Comparison of ENCODE assay signal across 18 cellular contexts in genomic region chr3:117303446-117303845, GRCh38.
DNase-seq lines count a peak whose midpoint lies in the region; TF ChIP-seq lines count a peak whose summit lies in the region.
"Had no signal": no experiment of that assay in that cellular context is flagged by ENCODE, and none has a peak within 500 bp of the region (broad histone marks: within the 10 kb centered on the region; RNA-seq: fewer than 3 reads in every experiment).

No MANE protein-coding gene starts in this region.

- TF ChIP-seq CTCF in VCaP (conservative IDR thresholded peaks at IDR 0.05) (no peak), esophagus muscularis mucosa (IDR thresholded peaks at IDR 0.05) (no peak)

- H3K4me1 ChIP-seq in GM23248 (ENCODE audit: insufficient read depth) (no peaks in the 10 kb centered on the region), esophagus muscularis mucosa (no peaks in the 10 kb centered on the region)
- H3K4me1 ChIP-seq: SJCRH30 had no signal

- no peak for TF ChIP-seq EP300 in esophagus muscularis mucosa (IDR thresholded peaks at IDR 0.05)

- in situ Hi-C loops in GM23248 (cut with MboI) = no loop called here

- H3F3A ChIP-seq in GM23248 (ENCODE audit: insufficient read depth) = no peaks in the 10 kb centered on the region

- WGBS in GM23248 (ENCODE audit: low coverage in 1 of 2, low lambda C conversion rate in 2 of 2, missing lambda C conversion rate in 2 of 2), 2 experiments = 54 to 57% methylated on average over 1 of the region's 1 CpG
- 64% methylated on average over 1 of the region's 1 CpG for WGBS in esophagus muscularis mucosa

- H3K36me3 ChIP-seq in GM23248 (ENCODE audit: low read depth) = no peaks in the 10 kb centered on the region
- H3K36me3 ChIP-seq in esophagus muscularis mucosa = no peaks in the 10 kb centered on the region
- H3K36me3 ChIP-seq: BLaER1, SJCRH30 had no signal

- no peaks in the 10 kb centered on the region for H3K9me2 ChIP-seq in GM23248 (ENCODE audit: insufficient read depth)

- H3K4me2 ChIP-seq in GM23248 (ENCODE audit: unreplicated experiment) = no peak overlapping the region
- H3K4me2 ChIP-seq: BLaER1, KMS-11 had no signal

- intact Hi-C loops in esophagus muscularis mucosa (cut with DNase I) = no loop called here

- DNase-seq in GM23248 = peak; percentile 15
- peak; percentile 26 for DNase-seq in fibroblast of peridontal ligament (ENCODE audit: extremely low read depth)
- DNase-seq in stromal cell of bone marrow (ENCODE audit: low read depth) = peak; percentile 31
- no peak for DNase-seq in Ammon's horn (ENCODE audit: low spot score)
- no peak for DNase-seq in DMS53 (lab: John Stamatoyannopoulos, UW)
- DNase-seq in esophagus muscularis mucosa (ENCODE audit: extremely low spot score) = no peak
- DNase-seq: CD4-positive, CD25-positive, alpha-beta regulatory T cell; NCI-H1048; NCI-H1417 treated with DMSO at 0.1 percent for 48 hours; NCI-H1694 treated with DMSO at 0.1 percent for 48 hours; NCI-H2171 treated with DMSO at 0.1 percent for 48 hours; NCI-H446; NCI-H524 treated with DMSO at 0.1 percent for 48 hours; NCI-H774; SJCRH30 had no signal

- H3K4me3 ChIP-seq in GM23248 = no peak overlapping the region
- no peak overlapping the region for H3K4me3 ChIP-seq in esophagus muscularis mucosa
- H3K4me3 ChIP-seq: BLaER1, SJCRH30 had no signal

- no peaks in the 10 kb centered on the region for H4K20me1 ChIP-seq in GM23248 (ENCODE audit: insufficient read depth)
- H4K20me1 ChIP-seq: BLaER1 had no signal

- no peak overlapping the region for H2AFZ ChIP-seq in GM23248

- H3K27me3 ChIP-seq in GM23248 (replicated peaks; ENCODE audit: insufficient read depth) = no peaks in the 10 kb centered on the region
- H3K27me3 ChIP-seq in esophagus muscularis mucosa = no peaks in the 10 kb centered on the region
- H3K27me3 ChIP-seq: BLaER1, SJCRH30 had no signal

- H3K27ac ChIP-seq in GM23248 (no peak overlapping the region), VCaP (peak overlapping the region; percentile 86), esophagus muscularis mucosa (replicated peaks in 1 of 4) (no peak overlapping the region)
- H3K27ac ChIP-seq: BLaER1, KMS-11, SJCRH30 had no signal

- no peaks in the 10 kb centered on the region for H3K79me2 ChIP-seq in GM23248 (ENCODE audit: insufficient read depth)

- no peak for TF ChIP-seq POLR2A in esophagus muscularis mucosa (IDR thresholded peaks at IDR 0.05; ENCODE audit: low read depth)

- H3K9ac ChIP-seq in GM23248 = no peak overlapping the region
- H3K9ac ChIP-seq: BLaER1, KMS-11 had no signal

- no peaks in the 10 kb centered on the region for H3K9me3 ChIP-seq in GM23248 (ENCODE audit: low read depth)
- H3K9me3 ChIP-seq in esophagus muscularis mucosa = no peaks in the 10 kb centered on the region
- H3K9me3 ChIP-seq: BLaER1, SJCRH30 had no signal

Comparison
In these comparisons a context has a peak if more than half of its experiments do, and no peak if none do; other contexts are left out.
1. DNase-seq: peak in GM23248 (single experiment), fibroblast of peridontal ligament (single experiment) and stromal cell of bone marrow (single experiment); none in Ammon's horn (single experiment), DMS53 (single experiment) and esophagus muscularis mucosa (single experiment).